In genomic region chr9:137461663-137462395, GRCh38 we compare ENCODE assay signal across 1 cellular context.
TF ChIP-seq lines count a peak whose summit lies in the region.

No MANE protein-coding gene starts in this region.

TF ChIP-seq in HEK293, 187 proteins besides CTCF, POLR2A, EP300 and RAD21 (continued from another document):
- TF ChIP-seq SP3 (tag by site-specific recombination; IDR thresholded peaks at IDR 0.05) = 0 out of 2 replicates have a peak, but pooled peaks have one; percentile 17
- peak; percentile 70; the same call in 1 of the 2 replicates for TF ChIP-seq KLF7 (tag by site-specific recombination; IDR thresholded peaks at IDR 0.05; ENCODE audit: borderline replicate concordance)
- peak; percentile 100 for TF ChIP-seq KLF1 (tag by site-specific recombination; IDR thresholded peaks at IDR 0.05)
